8 cellular contexts compared by ENCODE assay signal in the genomic region with DNA sequence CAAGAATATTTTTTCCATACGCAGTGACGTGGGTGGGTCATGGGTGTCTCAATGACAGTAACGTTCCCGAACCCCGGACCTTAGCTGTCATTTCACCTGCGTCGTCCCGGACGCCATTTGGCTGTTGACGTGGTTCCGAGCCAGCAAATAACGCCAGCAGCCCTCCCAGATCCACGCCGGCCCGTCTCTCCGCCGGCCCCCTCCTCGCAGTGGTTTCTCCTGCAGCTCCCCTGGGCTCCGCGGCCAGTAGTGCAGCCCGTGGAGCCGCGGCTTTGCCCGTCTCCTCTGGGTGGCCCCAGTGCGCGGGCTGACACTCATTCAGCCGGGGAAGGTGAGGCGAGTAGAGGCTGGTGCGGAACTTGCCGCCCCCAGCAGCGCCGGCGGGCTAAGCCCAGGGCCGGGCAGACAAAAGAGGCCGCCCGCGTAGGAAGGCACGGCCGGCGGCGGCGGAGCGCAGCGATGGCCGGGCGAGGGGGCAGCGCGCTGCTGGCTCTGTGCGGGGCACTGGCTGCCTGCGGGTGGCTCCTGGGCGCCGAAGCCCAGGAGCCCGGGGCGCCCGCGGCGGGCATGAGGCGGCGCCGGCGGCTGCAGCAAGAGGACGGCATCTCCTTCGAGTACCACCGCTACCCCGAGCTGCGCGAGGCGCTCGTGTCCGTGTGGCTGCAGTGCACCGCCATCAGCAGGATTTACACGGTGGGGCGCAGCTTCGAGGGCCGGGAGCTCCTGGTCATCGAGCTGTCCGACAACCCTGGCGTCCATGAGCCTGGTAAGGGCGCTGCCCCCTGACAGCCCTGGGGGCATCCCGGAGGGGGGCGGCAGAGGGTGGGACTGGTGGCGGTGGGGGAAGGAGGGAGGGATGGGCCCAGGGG. TPM values are rescaled to one million over a fixed set of nuclear protein-coding genes. Genes with fewer than 3 reads are reported as not detected.
DNase-seq lines count a peak whose midpoint lies in the region; ATAC-seq, FAIRE-seq and TF ChIP-seq lines count a peak whose summit lies in the region.

A gene (plus strand): TSS at position 246 of the 869 bp plus-strand sequence. CDS start 214 bp downstream, at position 460.

- ATAC-seq in GM23338, result peak; percentile 89
- peak; percentile 98 to 99 (median 98) for ATAC-seq in pancreas

- H3K9me2 ChIP-seq in GM23338 (ENCODE audit: insufficient read depth), result no peaks in the 10 kb centered on the region

- H3K4me3 ChIP-seq in GM23338 (peak within 1 kb of the TSS; percentile 68), LNCaP clone FGC (ENCODE audit: low read depth, low read length) (peak within 1 kb of the TSS; percentile 54), cardiac muscle cell (peak within 1 kb of the TSS; percentile 88), pancreas (peak within 1 kb of the TSS; percentile 32 to 67 (median 51)), transverse colon (peak within 1 kb of the TSS; percentile 13 to 61 (median 58))

- intact Hi-C loops in pancreas (cut with DNase I), result no loop called here
- intact Hi-C loops in transverse colon (cut with DNase I; ENCODE audit: low total_unique reads), result no loop called here

- H3K9me3 Mint-ChIP-seq in GM23338, result no peaks in the 10 kb centered on the region; the same call in 2 of the 3 replicates

- H3K36me3 ChIP-seq in GM23338 (ENCODE audit: insufficient read depth) (no peaks in the 10 kb centered on the region), cardiac muscle cell (no peaks in the 10 kb centered on the region), pancreas (no peaks in the 10 kb centered on the region), transverse colon (no peaks in the 10 kb centered on the region)

- in situ Hi-C loops in transverse colon (cut with MboI; ENCODE audit: low pct_ligation_motif_present in 1 of 4, low pct_unique_long_range_greater_than_20kb in 1 of 4, low sequenced_read_pairs in 3 of 4), result no loop called here

- H3K9me3 ChIP-seq in cardiac muscle cell (ENCODE audit: low read depth) (no peaks in the 10 kb centered on the region), pancreas (no peaks in the 10 kb centered on the region), transverse colon (no peaks in the 10 kb centered on the region)

- peak; percentile 57 for TF ChIP-seq POLR2A in transverse colon (IDR thresholded peaks at IDR 0.05)

- no peaks in the 10 kb centered on the region for H3K79me2 ChIP-seq in GM23338 (replicated peaks; ENCODE audit: insufficient read depth)

- TF ChIP-seq CTCF in GM23338 (conservative IDR thresholded peaks at IDR 0.05; ENCODE audit: low read depth in 2 of 2) (peak in 1 of 2 experiments; percentile 37; a peak in 2 of 4 replicates), LNCaP clone FGC (IDR thresholded peaks at IDR 0.05; ENCODE audit: control insufficient read depth, extremely low read depth, insufficient read depth) (peak; percentile 67), cardiac muscle cell (IDR thresholded peaks at IDR 0.05; ENCODE audit: low read depth, low read length) (peak; percentile 57), pancreas (IDR thresholded peaks at IDR 0.05) (peak; percentile 27 to 47 (median 43)), transverse colon (IDR thresholded peaks at IDR 0.05) (peak; percentile 45 to 77 (median 58))

- 0 to 1% methylated on average over 72 to 82 of the region's 82 CpGs for WGBS in pancreas, 2 donors
- 1 to 7% methylated on average over 6 to 55 of the region's 82 CpGs for WGBS in transverse colon (ENCODE audit: low coverage in 1 of 2), 2 donors

- H3K4me1 ChIP-seq in GM23338 (ENCODE audit: insufficient read depth) (peaks cover 15% of the 10 kb centered on the region; the same call in 1 of the 2 replicates), cardiac muscle cell (ENCODE audit: low read depth) (peaks cover 16% of the 10 kb centered on the region), pancreas (peaks cover 0 to 12% (median 0%) of the 10 kb centered on the region in 3 donors), transverse colon (peaks cover 0 to 14% (median 1%) of the 10 kb centered on the region in 4 donors)

- DNase-seq in DMS53 treated with DMSO at 0.1 percent for 48 hours (lab: John Stamatoyannopoulos, UW; ENCODE audit: unreplicated experiment) (peak; percentile 61), GM23338 (ENCODE audit: low spot score) (peak; percentile 77), LNCaP clone FGC (ENCODE audit: low read depth) (peak; percentile 41), SKM-1 treated with dmso at 0.1 percent for 144 hours (lab: John Stamatoyannopoulos, UW; ENCODE audit: unreplicated experiment) (peak; percentile 81), amniotic stem cell (lab: John Stamatoyannopoulos, UW) (peak; percentile 41), cardiac muscle cell (ENCODE audit: low read depth in 1 of 2, low spot score in 1 of 2) (peak; percentile 83 to 92), pancreas (peak; percentile 76 to 93 (median 84)), transverse colon (peak; percentile 77)

- no peaks in the 10 kb centered on the region for H3F3A ChIP-seq in GM23338 (replicated peaks; ENCODE audit: low read depth)

- peaks cover 16% of the 10 kb centered on the region for H3K27me3 Mint-ChIP-seq in GM23338 (ENCODE audit: insufficient read depth, low read depth, poor library complexity)

- H3K4me2 ChIP-seq in GM23338, result peak within 1 kb of the TSS; percentile 93

- no peak within 1 kb of the TSS for H3K27ac Mint-ChIP-seq in GM23338

- no peaks in the 10 kb centered on the region for H3K36me3 Mint-ChIP-seq in GM23338 (ENCODE audit: low read depth)

- H3K27me3 ChIP-seq in GM23338 (ENCODE audit: insufficient read depth) (peaks cover 36% of the 10 kb centered on the region), cardiac muscle cell (no peaks in the 10 kb centered on the region), pancreas (no peaks in the 10 kb centered on the region), transverse colon (peaks cover 31% of the 10 kb centered on the region)

- peak within 1 kb of the TSS; percentile 96 for H2AFZ ChIP-seq in GM23338

- H3K4me3 Mint-ChIP-seq in GM23338, result peak within 1 kb of the TSS; percentile 78

- no peaks in the 10 kb centered on the region for H4K20me1 ChIP-seq in GM23338 (replicated peaks; ENCODE audit: insufficient read depth)

- H3K27ac ChIP-seq in GM23338 (ENCODE audit: low read depth) (no peak within 1 kb of the TSS), cardiac muscle cell (peak within 1 kb of the TSS; percentile 82), pancreas (peak within 1 kb of the TSS; percentile 14 to 83 (median 58)), transverse colon (peak within 1 kb of the TSS; percentile 42 to 78 (median 67))

- TF ChIP-seq EP300 in transverse colon (IDR thresholded peaks at IDR 0.05; ENCODE audit: low read depth), result no peak

- H3K4me1 Mint-ChIP-seq in GM23338, result peaks cover 26% of the 10 kb centered on the region

- FAIRE-seq in pancreas (lab: Jason Lieb, UNC), result no peak

TF ChIP-seq in GM23338, 12 proteins besides CTCF, POLR2A, EP300 and RAD21:
- peak; percentile 42; the same call in 1 of the 2 replicates for TF ChIP-seq CREB1 (CRISPR knock-in tag; IDR thresholded peaks at IDR 0.05; ENCODE audit: low read depth)
- peak; percentile 19; the same call in 1 of the 2 replicates for TF ChIP-seq POLR2AphosphoS5 (IDR thresholded peaks at IDR 0.05; ENCODE audit: low read depth)
- TF ChIP-seq ZNF331 (CRISPR knock-in tag; IDR thresholded peaks at IDR 0.05; ENCODE audit: low read depth), result no peak

RNA-seq across cellular contexts. Expression of the gene that starts here (rescaled TPM):
- total RNA-seq in GM23338 (2014; rRNA removed; shearing (Covaris generic)), result 16.5 and 18.5 TPM in 2 replicates
- polyA plus RNA-seq in GM23338 (2016; fragmentation: Nextera tagmentation; extraction: Ambion mirVana) (8.8 and 10.3 TPM in 2 replicates), cardiac muscle cell (238 and 323 TPM in 2 replicates), pancreas (100 to 1,000 TPM; 125 to 547 TPM)
- total RNA-seq in cardiac muscle cell (204 and 238 TPM in 2 replicates), pancreas (100 to 1,000 TPM in 2 of 6 donors, 10 to 100 TPM in 4; 22.9 to 242 (median 65.7) TPM), transverse colon (10 to 100 TPM in 2 of 4 donors, 1 to 10 TPM in 2; 7.5 to 29.1 (median 12.3) TPM)

Comparison
In these comparisons a context has a peak if more than half of its experiments do, and no peak if none do; other contexts are left out.
1. RNA of the gene that starts here (polyA plus RNA-seq): 125 to 547 TPM in pancreas and 238 to 323 TPM in cardiac muscle cell; 8.8 to 10.3 TPM in GM23338; every median in the first group is over 10 times any median in the second.
2. Peak in every context shown above with its lines, with median percentiles within 50 percentile points of each other: DNase-seq and H3K4me3 ChIP-seq.